ENCODE assay signal across 14 cellular contexts in genomic region chr10:28385748-28386507, GRCh38.
"Had no signal": no experiment of that assay in that cellular context is flagged by ENCODE, and none has a peak within 500 bp of the region (broad histone marks: within the 10 kb centered on the region; RNA-seq: fewer than 3 reads in every experiment).

No MANE protein-coding gene starts in this region.

- H3K27me3 ChIP-seq: cardiac muscle cell, esophagus muscularis mucosa, hepatocyte, right atrium auricular region, transverse colon had no signal

- H2AFZ ChIP-seq: hepatocyte had no signal

- H3K36me3 ChIP-seq: adrenal gland, cardiac muscle cell, esophagus muscularis mucosa, left lung, right atrium auricular region, transverse colon, WERI-Rb-1 had no signal

- ATAC-seq: left lung had no signal

- H3K9me3 ChIP-seq: adrenal gland, esophagus muscularis mucosa, left lung, right atrium auricular region, transverse colon had no signal

- H3K4me3 Mint-ChIP-seq: activated CD4-positive, alpha-beta memory T cell treated with anti-CD3 and anti-CD28 coated beads, Interleukin-2, amount 10 ng/mL, durations not matched to agents 7 days and 5 days; naive B cell had no signal

- H3K9me3 Mint-ChIP-seq: activated CD4-positive, alpha-beta memory T cell treated with anti-CD3 and anti-CD28 coated beads, Interleukin-2, amount 10 ng/mL, durations not matched to agents 7 days and 5 days had no signal

- H3K4me1 ChIP-seq: adrenal gland, right atrium auricular region had no signal

- DNase-seq: activated CD4-positive, alpha-beta memory T cell treated with anti-CD3 and anti-CD28 coated beads, Interleukin-2, amount 10 ng/mL, durations not matched to agents 7 days and 5 days; activated CD8-positive, alpha-beta memory T cell treated with anti-CD3 and anti-CD28 coated beads, Interleukin-2, amount 50 U/mL, for 4 hours; adrenal gland; islet precursor cell; left lung; naive B cell; stimulated activated CD4-positive, alpha-beta T cell treated with anti-CD3 and anti-CD28 coated beads, Interleukin-15, amount 100 ng/mL, for 24 hours; stimulated activated CD4-positive, alpha-beta T cell treated with anti-CD3 and anti-CD28 coated beads, Interleukin-4, amount 100 ng/mL, for 1 hour; transverse colon; WERI-Rb-1 had no signal

- H3K27ac Mint-ChIP-seq: activated CD4-positive, alpha-beta memory T cell treated with anti-CD3 and anti-CD28 coated beads, Interleukin-2, amount 10 ng/mL, durations not matched to agents 7 days and 5 days; naive B cell had no signal

- H3K4me3 ChIP-seq: adrenal gland, cardiac muscle cell, esophagus muscularis mucosa, hepatocyte, left lung, right atrium auricular region, transverse colon had no signal
